Comparison of ENCODE assay signal across 8 cellular contexts in genomic region chr10:73251683-73252444, GRCh38. TPM values are rescaled to one million over a fixed set of nuclear protein-coding genes. Genes with fewer than 3 reads are reported as not detected.
A peak's percentile ranks its signal among the peaks of the same experiment; 100 is the strongest.
DNase-seq lines count a peak whose midpoint lies in the region; TF ChIP-seq lines count a peak whose summit lies in the region.

No MANE protein-coding gene starts in this region.

- peak overlapping the region; percentile 93 for H3K27ac ChIP-seq in HL-60 (replicated peaks)
- no peak overlapping the region for H3K27ac ChIP-seq in iPS DF 6.9 (ENCODE audit: low read length)
- peak overlapping the region; percentile 92 for H3K27ac ChIP-seq in smooth muscle cell (ENCODE audit: low read depth)

- peaks cover 24% of the 10 kb centered on the region for H3K36me3 Mint-ChIP-seq in T-helper 1 cell treated with Interleukin-12 subunit alpha and Interleukin-12 subunit beta and Interleukin-4 antibody, amounts not matched to agents 30 μg/mL and 1 μg/mL, for 36 hours (ENCODE audit: low read depth)
- H3K36me3 Mint-ChIP-seq in activated naive CD8-positive, alpha-beta T cell treated with anti-CD3 and anti-CD28 coated beads for 36 hours, result peaks cover 49% of the 10 kb centered on the region

- no peaks in the 10 kb centered on the region for H3K9me3 Mint-ChIP-seq in T-helper 1 cell treated with Interleukin-12 subunit alpha and Interleukin-12 subunit beta and Interleukin-4 antibody, amounts not matched to agents 30 μg/mL and 1 μg/mL, for 36 hours
- no peaks in the 10 kb centered on the region for H3K9me3 Mint-ChIP-seq in activated naive CD8-positive, alpha-beta T cell treated with anti-CD3 and anti-CD28 coated beads for 36 hours

- peak overlapping the region; percentile 97 for H3K4me2 ChIP-seq in smooth muscle cell

- DNase-seq in T-helper 1 cell (no peak), HL-60 (ENCODE audit: low read depth in 1 of 2, low spot score in 1 of 2) (peak in 1 of 2 experiments; percentile 58), iPS DF 6.9 (ENCODE audit: low read depth, low spot score) (no peak), smooth muscle cell (lab: John Stamatoyannopoulos, UW; ENCODE audit: unreplicated experiment) (no peak), kidney glomerular epithelial cell (lab: John Stamatoyannopoulos, UW) (no peak), NCI-H2196 treated with DMSO at 0.1 percent for 48 hours (lab: John Stamatoyannopoulos, UW; ENCODE audit: unreplicated experiment) (no peak)
- peak; percentile 21 for DNase-seq in activated naive CD8-positive, alpha-beta T cell treated with anti-CD3 and anti-CD28 coated beads for 36 hours

- peak overlapping the region; percentile 70 for H3K4me3 ChIP-seq in HL-60 (replicated peaks; ENCODE audit: insufficient read depth, low read length)
- H3K4me3 ChIP-seq in iPS DF 6.9 (ENCODE audit: low read length), result peak overlapping the region; percentile 48; the same call in 1 of the 2 replicates
- peak overlapping the region; percentile 70 for H3K4me3 ChIP-seq in smooth muscle cell

- WGBS in iPS DF 6.9 (ENCODE audit: insufficient coverage, insufficient read length), result no CpG with 5 or more reads among the region's 23 CpGs
- 18% methylated on average over 23 of the region's 23 CpGs for WGBS in smooth muscle cell (ENCODE audit: low lambda C conversion rate)

- TF ChIP-seq CTCF in HL-60 (IDR thresholded peaks at IDR 0.05; ENCODE audit: insufficient read depth, low read length) (no peak), smooth muscle cell (IDR thresholded peaks at IDR 0.05; ENCODE audit: borderline replicate concordance, insufficient read depth, poor library complexity, severe bottlenecking) (no peak)

- no peaks in the 10 kb centered on the region for H3K36me3 ChIP-seq in iPS DF 6.9 (ENCODE audit: control insufficient read depth, insufficient read depth, low read length)
- H3K36me3 ChIP-seq in smooth muscle cell (ENCODE audit: low read depth), result no peaks in the 10 kb centered on the region

- no peaks in the 10 kb centered on the region for H3K9me3 ChIP-seq in iPS DF 6.9 (ENCODE audit: control insufficient read depth, insufficient read depth, low read length)
- no peaks in the 10 kb centered on the region for H3K9me3 ChIP-seq in smooth muscle cell (replicated peaks; ENCODE audit: low read depth)

- H3K27me3 Mint-ChIP-seq in T-helper 1 cell treated with Interleukin-12 subunit alpha and Interleukin-12 subunit beta and Interleukin-4 antibody, amounts not matched to agents 30 μg/mL and 1 μg/mL, for 36 hours (ENCODE audit: low read depth), result no peaks in the 10 kb centered on the region
- H3K27me3 Mint-ChIP-seq in activated naive CD8-positive, alpha-beta T cell treated with anti-CD3 and anti-CD28 coated beads for 36 hours, result no peaks in the 10 kb centered on the region

- H3K27me3 ChIP-seq in HL-60 (ENCODE audit: insufficient read depth, poor library complexity, severe bottlenecking), result no peaks in the 10 kb centered on the region
- no peaks in the 10 kb centered on the region for H3K27me3 ChIP-seq in iPS DF 6.9 (ENCODE audit: control insufficient read depth, insufficient read depth, low read length)
- no peaks in the 10 kb centered on the region for H3K27me3 ChIP-seq in smooth muscle cell (ENCODE audit: low read depth)

- peak overlapping the region; percentile 97 for H3K4me3 Mint-ChIP-seq in T-helper 1 cell treated with Interleukin-12 subunit alpha and Interleukin-12 subunit beta and Interleukin-4 antibody, amounts not matched to agents 30 μg/mL and 1 μg/mL, for 36 hours
- H3K4me3 Mint-ChIP-seq in activated naive CD8-positive, alpha-beta T cell treated with anti-CD3 and anti-CD28 coated beads for 36 hours, result peak overlapping the region; percentile 97

- H3K9ac ChIP-seq in smooth muscle cell (ENCODE audit: low read depth), result peak overlapping the region; percentile 92

- peaks cover 40% of the 10 kb centered on the region for H3K79me2 ChIP-seq in smooth muscle cell (ENCODE audit: low read depth)

- H3K4me1 Mint-ChIP-seq in T-helper 1 cell treated with Interleukin-12 subunit alpha and Interleukin-12 subunit beta and Interleukin-4 antibody, amounts not matched to agents 30 μg/mL and 1 μg/mL, for 36 hours (ENCODE audit: low read depth), result peaks cover 25% of the 10 kb centered on the region
- peaks cover 46% of the 10 kb centered on the region for H3K4me1 Mint-ChIP-seq in activated naive CD8-positive, alpha-beta T cell treated with anti-CD3 and anti-CD28 coated beads for 36 hours

- peak overlapping the region; percentile 96 for H3K27ac Mint-ChIP-seq in T-helper 1 cell treated with Interleukin-12 subunit alpha and Interleukin-12 subunit beta and Interleukin-4 antibody, amounts not matched to agents 30 μg/mL and 1 μg/mL, for 36 hours
- peak overlapping the region; percentile 98 for H3K27ac Mint-ChIP-seq in activated naive CD8-positive, alpha-beta T cell treated with anti-CD3 and anti-CD28 coated beads for 36 hours

- H2AFZ ChIP-seq in smooth muscle cell (ENCODE audit: low read depth), result peak overlapping the region; percentile 94

- H3F3A ChIP-seq in smooth muscle cell (ENCODE audit: low read depth), result peaks cover 22% of the 10 kb centered on the region

- no peaks in the 10 kb centered on the region for H3K4me1 ChIP-seq in iPS DF 6.9 (ENCODE audit: control insufficient read depth, insufficient read depth, low read length)
- H3K4me1 ChIP-seq in smooth muscle cell (ENCODE audit: low read depth), result peaks cover 23% of the 10 kb centered on the region

- no peaks in the 10 kb centered on the region for H4K20me1 ChIP-seq in smooth muscle cell (ENCODE audit: low read depth)

RNA-seq across cellular contexts. Expression of gene MRPS16, which starts 0.6 kb away (rescaled TPM):
- 100 to 1,000 TPM; 143 to 155 TPM for total RNA-seq in activated naive CD8-positive, alpha-beta T cell treated with anti-CD3 and anti-CD28 coated beads for 36 hours
- total RNA-seq in smooth muscle cell, result 37.4 and 42.1 TPM in 2 replicates
- 82.6 and 93.5 TPM in 2 replicates for polyA plus RNA-seq in smooth muscle cell

RNA-seq across cellular contexts. Expression of gene DNAJC9, which starts 4.8 kb away (rescaled TPM):
- 10 to 100 TPM; 65.0 to 65.5 TPM for total RNA-seq in activated naive CD8-positive, alpha-beta T cell treated with anti-CD3 and anti-CD28 coated beads for 36 hours
- 22.1 and 32.1 TPM in 2 replicates for total RNA-seq in smooth muscle cell
- 19.7 and 22.1 TPM in 2 replicates for polyA plus RNA-seq in smooth muscle cell
